8 cellular contexts compared by ENCODE assay signal in genomic region chr12:110079477-110080400, GRCh38. TPM values are rescaled to one million over a fixed set of nuclear protein-coding genes. Genes with fewer than 3 reads are reported as not detected.
DNase-seq lines count a peak whose midpoint lies in the region; ATAC-seq and TF ChIP-seq lines count a peak whose summit lies in the region.

No MANE protein-coding gene starts in this region.

- H3K27ac ChIP-seq in PC-9, result no peak overlapping the region
- no peak overlapping the region for H3K27ac ChIP-seq in SK-N-SH (ENCODE audit: low read depth in 2 of 2, low read length in 1 of 2)

- H3K4me1 ChIP-seq in PC-9 (replicated peaks; ENCODE audit: insufficient read depth), result no peaks in the 10 kb centered on the region
- no peaks in the 10 kb centered on the region for H3K4me1 ChIP-seq in SK-N-SH (ENCODE audit: control insufficient read depth in 1 of 2, insufficient read depth in 2 of 2, low read depth in 1 of 2, low read length in 1 of 2)

- H3K36me3 ChIP-seq in PC-9 (ENCODE audit: low read depth) (no peaks in the 10 kb centered on the region), SK-N-SH (replicated peaks in 1 of 2; ENCODE audit: control insufficient read depth in 1 of 2, insufficient read depth in 2 of 2, low read length in 1 of 2) (no peaks in the 10 kb centered on the region)

- H3F3A ChIP-seq in PC-9 (ENCODE audit: insufficient read depth, low read depth) (no peaks in the 10 kb centered on the region), SK-N-SH (replicated peaks; ENCODE audit: insufficient read depth) (no peaks in the 10 kb centered on the region)

- H2AFZ ChIP-seq in PC-9 (peak overlapping the region; percentile 75), SK-N-SH (ENCODE audit: low read depth) (no peak overlapping the region; the same call in 1 of the 2 replicates)

- H3K4me2 ChIP-seq in PC-9 (peak overlapping the region; percentile 43), SK-N-SH (no peak overlapping the region)

- ATAC-seq in HG02885 (IDR thresholded peaks at IDR 0.05; ENCODE audit: poor library complexity, unreplicated experiment), result peak; percentile 88

- H3K9me3 ChIP-seq in PC-9 (ENCODE audit: insufficient read depth, low read depth) (no peaks in the 10 kb centered on the region), SK-N-SH (no peaks in the 10 kb centered on the region)

- TF ChIP-seq RAD21 in SK-N-SH (IDR thresholded peaks at IDR 0.05; ENCODE audit: low read length), result no peak

- intact Hi-C loops in PC-9 (cut with micrococcal nuclease; ENCODE audit: unreplicated experiment), result no loop called here

- peak; percentile 35 for TF ChIP-seq POLR2A in GM18526 (IDR thresholded peaks at IDR 0.05; ENCODE audit: extremely low read depth, insufficient read length)

- H3K9ac ChIP-seq in SK-N-SH, result no peak overlapping the region

- no peak for TF ChIP-seq EP300 in SK-N-SH (IDR thresholded peaks at IDR 0.05; ENCODE audit: borderline replicate concordance in 1 of 2, low read depth in 1 of 2, low read length in 1 of 2)

- no peak for DNase-seq in PC-9
- DNase-seq in activated gamma-delta T cell treated with Interleukin-2 at 50 U/mL for 16 hours, result peak; percentile 62
- peak; percentile 27 for DNase-seq in iPS-NIHi11 (ENCODE audit: low spot score)
- peak; percentile 41 to 63 (median 49) for DNase-seq in stimulated activated CD4-positive, alpha-beta T cell treated with anti-CD3 and anti-CD28 coated beads, TNF-alpha, amount 100 ng/mL, for 24 hours (ENCODE audit: low read depth in 3 of 3)
- DNase-seq in SK-N-SH, result no peak
- DNase-seq in NCI-H345 treated with DMSO at 0.1 percent for 48 hours (lab: John Stamatoyannopoulos, UW; ENCODE audit: unreplicated experiment), result no peak

- no peak overlapping the region for H3K4me3 ChIP-seq in PC-9
- H3K4me3 ChIP-seq in SK-N-SH (ENCODE audit: low read depth in 2 of 2, low read length in 1 of 2), result no peak overlapping the region

- TF ChIP-seq CTCF in PC-9 (conservative IDR thresholded peaks at IDR 0.05) (no peak), SK-N-SH (IDR thresholded peaks at IDR 0.05) (no peak)

- H3K79me2 ChIP-seq in PC-9 (ENCODE audit: low read depth) (no peaks in the 10 kb centered on the region), SK-N-SH (ENCODE audit: insufficient read depth) (no peaks in the 10 kb centered on the region)

- peaks cover 9% of the 10 kb centered on the region; the same call in 1 of the 2 replicates for H3K27me3 ChIP-seq in PC-9 (ENCODE audit: insufficient read depth, low read depth)
- H3K27me3 ChIP-seq in SK-N-SH (ENCODE audit: insufficient read depth), result no peaks in the 10 kb centered on the region

- POLR2A ChIA-PET in PC-9 (lab: Charles Lee; ENCODE audit: unreplicated experiment) (interaction anchor here (0.6 to 0.7 kb wide), 3 partner anchors 11 to 984 kb away, joined by 3 to 11 read pairs (median 4); no protein-coding TSS in a partner anchor), SK-N-SH (lab: Yijun Ruan, JAX) (no interaction called here)

- CTCF ChIA-PET in PC-9 (lab: Charles Lee), result interaction anchor here (0.7 kb wide), 1 partner anchor 1371 kb away, joined by 9 read pairs; no protein-coding TSS in a partner anchor
- CTCF ChIA-PET in SK-N-SH (lab: Yijun Ruan, JAX), result interaction anchor here (0.7 kb wide), 1 partner anchor 203 kb away, joined by 3 read pairs; no protein-coding TSS in a partner anchor

- WGBS in SK-N-SH (ENCODE audit: low lambda C conversion rate), result 90% methylated on average over 24 of the region's 24 CpGs

- no peaks in the 10 kb centered on the region for H4K20me1 ChIP-seq in PC-9 (ENCODE audit: insufficient read depth)
- H4K20me1 ChIP-seq in SK-N-SH (ENCODE audit: insufficient read depth), result no peaks in the 10 kb centered on the region

- H3K9me2 ChIP-seq in PC-9 (ENCODE audit: insufficient read depth) (no peaks in the 10 kb centered on the region), SK-N-SH (no peaks in the 10 kb centered on the region)

- no TSS peak for BruUV-seq in PC-9 (replicated peaks; lab: Mats Ljungman, UMichigan)

TF ChIP-seq in SK-N-SH, 30 proteins besides CTCF, POLR2A, EP300 and RAD21:
- TF ChIP-seq YY1 (IDR thresholded peaks at IDR 0.05; ENCODE audit: low read depth), result no peak

RNA-seq across cellular contexts. Expression of gene C12orf76, which starts 31.4 kb away (rescaled TPM):
- 29.2 and 29.4 TPM in 2 replicates for total RNA-seq in PC-9 (2021)
- 29.2 and 38.3 TPM in 2 replicates for polyA plus RNA-seq in SK-N-SH (2012; rRNA removed)
- polyA plus RNA-seq in SK-N-SH (2012; cell fraction: cytosol; rRNA removed), result 34.8 and 37.0 TPM in 2 replicates
- 34.6 and 50.8 TPM in 2 replicates for polyA plus RNA-seq in SK-N-SH (2012; cell fraction: nucleus; rRNA removed)

RNA-seq across cellular contexts. Expression of gene IFT81, which starts 44.4 kb away (rescaled TPM):
- 12.4 and 19.3 TPM in 2 replicates for total RNA-seq in PC-9 (2021)
- 7.9 and 10.8 TPM in 2 replicates for polyA plus RNA-seq in SK-N-SH (2012; rRNA removed)
- 11.1 and 17.1 TPM in 2 replicates for polyA plus RNA-seq in SK-N-SH (2012; cell fraction: cytosol; rRNA removed)
- 9.5 and 18.2 TPM in 2 replicates for polyA plus RNA-seq in SK-N-SH (2012; cell fraction: nucleus; rRNA removed)

Comparison
In these comparisons a context has a peak if more than half of its experiments do, and no peak if none do; other contexts are left out.
1. DNase-seq: peak in activated gamma-delta T cell treated with Interleukin-2 at 50 U/mL for 16 hours (single experiment), iPS-NIHi11 (single experiment) and stimulated activated CD4-positive, alpha-beta T cell treated with anti-CD3 and anti-CD28 coated beads, TNF-alpha, amount 100 ng/mL, for 24 hours (3 of 3); none in PC-9 (0 of 2), SK-N-SH (single experiment) and NCI-H345 treated with DMSO at 0.1 percent for 48 hours (single experiment).